Comparison of ENCODE assay signal across 8 cellular contexts in genomic region chr22:50621491-50621880, GRCh38. TPM values are rescaled to one million over a fixed set of nuclear protein-coding genes. Genes with fewer than 3 reads are reported as not detected.
DNase-seq lines count a peak whose midpoint lies in the region; ATAC-seq and TF ChIP-seq lines count a peak whose summit lies in the region.

No MANE protein-coding gene starts in this region.

- peaks cover 37% of the 10 kb centered on the region for H3K4me1 ChIP-seq in OCI-LY7 (ENCODE audit: insufficient read depth, low read length, poor library complexity, severe bottlenecking)
- no peaks in the 10 kb centered on the region for H3K4me1 ChIP-seq in aorta (ENCODE audit: control insufficient read depth in 1 of 2, insufficient read depth in 2 of 2, low read length in 2 of 2)

- H3K36me3 ChIP-seq in OCI-LY7 (ENCODE audit: insufficient read depth, low read length) (no peaks in the 10 kb centered on the region), aorta (ENCODE audit: control insufficient read depth in 1 of 2, insufficient read depth in 2 of 2, low read length in 1 of 2) (no peaks in the 10 kb centered on the region)

- DNase-seq in EH (ENCODE audit: low read depth) (peak; percentile 9), OCI-LY7 (ENCODE audit: low spot score) (peak; percentile 70), memory B cell (ENCODE audit: low spot score in 2 of 2) (peak; percentile 41 to 51), aorta (no peak), NCI-H774 (lab: John Stamatoyannopoulos, UW) (no peak), NK-92 (lab: John Stamatoyannopoulos, UW; ENCODE audit: unreplicated experiment) (no peak)
- peak in 1 of 2 donors; percentile 59 for DNase-seq in activated naive CD4-positive, alpha-beta T cell treated with anti-CD3 and anti-CD28 coated beads, Interleukin-2, amount 50 U/mL, for 72 hours (ENCODE audit: low spot score in 2 of 2)

- H3K9me3 Mint-ChIP-seq in activated naive CD4-positive, alpha-beta T cell treated with anti-CD3 and anti-CD28 coated beads, Interleukin-2, amount 50 U/mL, for 72 hours = no peaks in the 10 kb centered on the region
- H3K9me3 Mint-ChIP-seq in memory B cell = no peaks in the 10 kb centered on the region

- H2AFZ ChIP-seq in OCI-LY7 (ENCODE audit: low read length) = peak overlapping the region; percentile 93

- no peaks in the 10 kb centered on the region for H3K36me3 Mint-ChIP-seq in activated naive CD4-positive, alpha-beta T cell treated with anti-CD3 and anti-CD28 coated beads, Interleukin-2, amount 50 U/mL, for 72 hours
- H3K36me3 Mint-ChIP-seq in memory B cell = peaks cover under 1% of the 10 kb centered on the region

- peaks cover 21% of the 10 kb centered on the region for H3K4me1 Mint-ChIP-seq in memory B cell

- H3K27ac ChIP-seq in OCI-LY7 (ENCODE audit: low read depth, low read length, poor library complexity, severe bottlenecking) = peak overlapping the region; percentile 82
- no peak overlapping the region for H3K27ac ChIP-seq in aorta (ENCODE audit: low read depth in 1 of 2, low read length in 2 of 2)

- intact Hi-C loops in OCI-LY7 (cut with micrococcal nuclease; ENCODE audit: unreplicated experiment) = loop anchor here (2.0 to 5.0 kb wide), 4 partner anchors 39 to 369 kb away; partner anchors contain the start of genes CHKB and HDAC10
- intact Hi-C loops in aorta (cut with DNase I) = no loop called here

- ATAC-seq in GM21786 (IDR thresholded peaks at IDR 0.05; ENCODE audit: unreplicated experiment) (peak; percentile 49), memory B cell (ENCODE audit: low read depth) (peak; percentile 42), aorta (ENCODE audit: low FRiP score) (peak; percentile 10)
- ATAC-seq in activated naive CD4-positive, alpha-beta T cell treated with anti-CD3 and anti-CD28 coated beads, Interleukin-2, amount 50 U/mL, for 72 hours = peak; percentile 71 to 79

- H3K27me3 Mint-ChIP-seq in memory B cell = no peaks in the 10 kb centered on the region

- POLR2A ChIA-PET in OCI-LY7 (lab: Charles Lee) = interaction anchor here (1.2 to 2.2 kb wide), 4 partner anchors 82 to 153 kb away, joined by 3 to 9 read pairs (median 6); partner anchors contain the start of genes LMF2 and NCAPH2

- H3K79me2 ChIP-seq in OCI-LY7 (ENCODE audit: insufficient read depth, low read depth, low read length) = no peaks in the 10 kb centered on the region

- 25 to 33% methylated on average over 6 of the region's 6 CpGs for WGBS in aorta, 2 donors

- H3K9me2 ChIP-seq in OCI-LY7 (ENCODE audit: insufficient read depth, low read length) = no peaks in the 10 kb centered on the region

- peak overlapping the region; percentile 92 for H3K4me3 Mint-ChIP-seq in memory B cell

- BruUV-seq in OCI-LY7 (replicated peaks; lab: Mats Ljungman, UMichigan) = no TSS peak

- H3K4me3 ChIP-seq in OCI-LY7 (ENCODE audit: low read depth, low read length, poor library complexity, severe bottlenecking) (peak overlapping the region; percentile 67), aorta (ENCODE audit: low read length in 2 of 2) (no peak overlapping the region)

- peak overlapping the region; percentile 90 to 100 for H3K27ac Mint-ChIP-seq in activated naive CD4-positive, alpha-beta T cell treated with anti-CD3 and anti-CD28 coated beads, Interleukin-2, amount 50 U/mL, for 72 hours
- peak overlapping the region; percentile 98 for H3K27ac Mint-ChIP-seq in memory B cell

- no peaks in the 10 kb centered on the region for H4K20me1 ChIP-seq in OCI-LY7 (ENCODE audit: insufficient read depth, low read length)

- no peak for TF ChIP-seq CTCF in OCI-LY7 (conservative IDR thresholded peaks at IDR 0.05; ENCODE audit: low read length)

- no peaks in the 10 kb centered on the region for H3K27me3 ChIP-seq in aorta (ENCODE audit: control insufficient read depth in 1 of 2, insufficient read depth in 2 of 2, low read length in 1 of 2)

- CTCF ChIA-PET in OCI-LY7 (lab: Charles Lee; ENCODE audit: unreplicated experiment) = interaction anchor here (1.0 to 1.5 kb wide), 3 partner anchors 96 to 372 kb away, joined by 3 to 8 read pairs (median 7); partner anchors contain the start of gene SCO2

- peak overlapping the region; percentile 95 for H3K4me2 ChIP-seq in OCI-LY7 (ENCODE audit: low read length)

- H3K9me3 ChIP-seq in OCI-LY7 (ENCODE audit: low read length) (no peaks in the 10 kb centered on the region), aorta (ENCODE audit: control insufficient read depth, low read length) (no peaks in the 10 kb centered on the region)

RNA-seq across cellular contexts. Expression of gene ARSA, which starts 6.5 kb away (rescaled TPM):
- total RNA-seq in OCI-LY7 (2014; rRNA removed; shearing (Covaris generic)) = 20.1 and 31.6 TPM in 2 replicates
- total RNA-seq in OCI-LY7 (2022) (34.4 and 34.8 TPM in 2 replicates), aorta (10 to 100 TPM; 31.4 to 53.5 TPM)
- total RNA-seq in activated naive CD4-positive, alpha-beta T cell treated with anti-CD3 and anti-CD28 coated beads, Interleukin-2, amount 50 U/mL, for 72 hours = 10 to 100 TPM; 23.8 to 24.7 TPM
- 100 to 1,000 TPM in 1 of 2 donors, 10 to 100 TPM in 1; 15.7 to 120 TPM for polyA plus RNA-seq in aorta

RNA-seq across cellular contexts. Expression of gene MAPK8IP2, which starts 20.9 kb away (rescaled TPM):
- 0.54 and 0.62 TPM in 2 replicates for total RNA-seq in OCI-LY7 (2014; rRNA removed; shearing (Covaris generic))
- total RNA-seq in OCI-LY7 (2022) = 1.5 and 2.2 TPM in 2 replicates
- under 1 TPM; 0.27 to 0.54 TPM for total RNA-seq in activated naive CD4-positive, alpha-beta T cell treated with anti-CD3 and anti-CD28 coated beads, Interleukin-2, amount 50 U/mL, for 72 hours
- total RNA-seq in aorta = under 1 TPM; 0.24 to 0.26 TPM
- under 1 TPM; under 0.01 to 0.15 TPM for polyA plus RNA-seq in aorta

RNA-seq across cellular contexts. Expression of gene CHKB, which starts 38.8 kb away (rescaled TPM):
- 83.8 and 85.8 TPM in 2 replicates for total RNA-seq in OCI-LY7 (2014; rRNA removed; shearing (Covaris generic))
- total RNA-seq in OCI-LY7 (2022) (100 and 110 TPM in 2 replicates), aorta (10 to 100 TPM; 36.5 to 78.8 TPM)
- 100 to 1,000 TPM in 1 of 2 donors, 10 to 100 TPM in 1; 83.8 to 127 TPM for total RNA-seq in activated naive CD4-positive, alpha-beta T cell treated with anti-CD3 and anti-CD28 coated beads, Interleukin-2, amount 50 U/mL, for 72 hours
- polyA plus RNA-seq in aorta = 100 to 1,000 TPM in 1 of 2 donors, 10 to 100 TPM in 1; 28.4 to 544 TPM

RNA-seq across cellular contexts. Expression of gene CPT1B, which starts 43.3 kb away (rescaled TPM):
- total RNA-seq in OCI-LY7 (2014; rRNA removed; shearing (Covaris generic)) = 92.6 and 101 TPM in 2 replicates
- total RNA-seq in OCI-LY7 (2022) = 138 and 162 TPM in 2 replicates
- 10 to 100 TPM; 61.8 to 92.2 TPM for total RNA-seq in activated naive CD4-positive, alpha-beta T cell treated with anti-CD3 and anti-CD28 coated beads, Interleukin-2, amount 50 U/mL, for 72 hours
- 10 to 100 TPM in 1 of 2 donors, 1 to 10 TPM in 1; 3.2 to 11.5 TPM for total RNA-seq in aorta
- polyA plus RNA-seq in aorta = 1 to 10 TPM; 3.9 to 6.4 TPM

RNA-seq across cellular contexts. Expression of gene SHANK3, which starts 51.1 kb away (rescaled TPM):
- not detected in 2 replicates for total RNA-seq in OCI-LY7 (2014; rRNA removed; shearing (Covaris generic))
- total RNA-seq in OCI-LY7 (2022) (0.07 and 0.15 TPM in 2 replicates), aorta (10 to 100 TPM; 48.6 to 62.9 TPM)
- total RNA-seq in activated naive CD4-positive, alpha-beta T cell treated with anti-CD3 and anti-CD28 coated beads, Interleukin-2, amount 50 U/mL, for 72 hours = under 1 TPM in 1 of 2 donors, not detected in 1; 0.66 TPM
- polyA plus RNA-seq in aorta = 1 to 10 TPM in 1 of 2 donors, under 1 TPM in 1; 0.63 to 3.2 TPM

Comparison
In these comparisons a context has a peak if more than half of its experiments do, and no peak if none do; other contexts are left out.
1. DNase-seq: peak in EH (single experiment), OCI-LY7 (single experiment) and memory B cell (2 of 2); none in aorta (0 of 2), NCI-H774 (single experiment) and NK-92 (single experiment).
2. ATAC-seq: peak in every context shown above with its lines; median percentile 75 in activated naive CD4-positive, alpha-beta T cell treated with anti-CD3 and anti-CD28 coated beads, Interleukin-2, amount 50 U/mL, for 72 hours; 49 in GM21786; 42 in memory B cell; 10 in aorta.